ENCODE assay signal across 8 cellular contexts in genomic region chr22:32836286-32836859, GRCh38. TPM values are rescaled to one million over a fixed set of nuclear protein-coding genes. Genes with fewer than 3 reads are reported as not detected.
DNase-seq lines count a peak whose midpoint lies in the region; ATAC-seq, FAIRE-seq and TF ChIP-seq lines count a peak whose summit lies in the region.

No MANE protein-coding gene starts in this region.

- H3K27ac ChIP-seq in BLaER1 (peak overlapping the region; percentile 62; the same call in 1 of the 2 replicates), astrocyte (ENCODE audit: low read depth, low read length) (no peak overlapping the region), mesendoderm (ENCODE audit: low read depth, low read length) (no peak overlapping the region)

- H3K36me3 ChIP-seq in BLaER1 (no peaks in the 10 kb centered on the region), H7 (replicated peaks; ENCODE audit: control insufficient read depth, insufficient read depth, low read length) (no peaks in the 10 kb centered on the region), astrocyte (ENCODE audit: insufficient read depth, low read length) (peaks cover 7% of the 10 kb centered on the region), mesendoderm (ENCODE audit: control insufficient read depth, insufficient read depth, low read length) (no peaks in the 10 kb centered on the region)

- H3K23ac ChIP-seq in mesendoderm (ENCODE audit: low read length): no peak overlapping the region

- peak; percentile 67 for DNase-seq in H7
- DNase-seq in astrocyte (ENCODE audit: low read depth): no peak
- DNase-seq in mesendoderm: peak; percentile 36
- DNase-seq in hypothalamus (lab: John Stamatoyannopoulos, UW): no peak
- DNase-seq in stimulated activated effector memory CD8-positive, alpha-beta T cell treated with anti-CD3 and anti-CD28 coated beads, Interleukin-12 subunit alpha, Interleukin-12 subunit beta, amount 100 ng/mL, for 72 hours (ENCODE audit: low spot score in 2 of 2): no peak
- DNase-seq in OCI-M2 (lab: John Stamatoyannopoulos, UW; ENCODE audit: unreplicated experiment): no peak

- no peak for TF ChIP-seq POLR2A in GM18505 (IDR thresholded peaks at IDR 0.05; ENCODE audit: borderline replicate concordance, extremely low read depth, insufficient read depth, insufficient read length)

- H3K18ac ChIP-seq in mesendoderm (ENCODE audit: low read length): no peak overlapping the region

- peaks cover 15% of the 10 kb centered on the region for H3K4me1 Mint-ChIP-seq in astrocyte (ENCODE audit: low read depth, unreplicated experiment)
- H3K4me1 Mint-ChIP-seq in stimulated activated effector memory CD8-positive, alpha-beta T cell treated with anti-CD3 and anti-CD28 coated beads, Interleukin-12 subunit alpha, Interleukin-12 subunit beta, amount 100 ng/mL, for 72 hours: no peaks in the 10 kb centered on the region

- no peak overlapping the region for H3K27ac Mint-ChIP-seq in astrocyte (ENCODE audit: unreplicated experiment)
- H3K27ac Mint-ChIP-seq in stimulated activated effector memory CD8-positive, alpha-beta T cell treated with anti-CD3 and anti-CD28 coated beads, Interleukin-12 subunit alpha, Interleukin-12 subunit beta, amount 100 ng/mL, for 72 hours: no peak overlapping the region

- no peak for FAIRE-seq in astrocyte (lab: Jason Lieb, UNC)

- H3K9me3 Mint-ChIP-seq in astrocyte (ENCODE audit: unreplicated experiment): peaks cover 3% of the 10 kb centered on the region
- no peaks in the 10 kb centered on the region for H3K9me3 Mint-ChIP-seq in stimulated activated effector memory CD8-positive, alpha-beta T cell treated with anti-CD3 and anti-CD28 coated beads, Interleukin-12 subunit alpha, Interleukin-12 subunit beta, amount 100 ng/mL, for 72 hours

- H2BK15ac ChIP-seq in mesendoderm (replicated peaks; ENCODE audit: low read depth): no peak overlapping the region

- H3K79me2 ChIP-seq in astrocyte (ENCODE audit: insufficient read depth, low read length): peaks cover 52% of the 10 kb centered on the region
- no peaks in the 10 kb centered on the region for H3K79me2 ChIP-seq in mesendoderm (ENCODE audit: control insufficient read depth, insufficient read depth, low read length)

- H2AFZ ChIP-seq in astrocyte (ENCODE audit: low read depth, low read length): no peak overlapping the region

- no peak overlapping the region for H4K5ac ChIP-seq in mesendoderm (ENCODE audit: low read length)

- no peak overlapping the region for H4K8ac ChIP-seq in mesendoderm (ENCODE audit: low read depth, low read length)

- no peak overlapping the region for H2BK120ac ChIP-seq in mesendoderm (ENCODE audit: low read depth, low read length)

- no peak overlapping the region for H3K56ac ChIP-seq in mesendoderm (ENCODE audit: low read length)

- H3K4ac ChIP-seq in mesendoderm (ENCODE audit: low read depth, low read length): no peak overlapping the region

- peaks cover 3% of the 10 kb centered on the region for H3K27me3 Mint-ChIP-seq in astrocyte (ENCODE audit: low read depth, unreplicated experiment)

- H3K4me2 ChIP-seq in BLaER1: peak overlapping the region; percentile 83
- H3K4me2 ChIP-seq in astrocyte (ENCODE audit: low read length): no peak overlapping the region
- no peak overlapping the region for H3K4me2 ChIP-seq in mesendoderm (ENCODE audit: low read length)

- no peaks in the 10 kb centered on the region for H4K20me1 ChIP-seq in BLaER1
- H4K20me1 ChIP-seq in astrocyte (ENCODE audit: insufficient read depth, low read length): peaks cover 91% of the 10 kb centered on the region

- H3K27me3 ChIP-seq in BLaER1 (no peaks in the 10 kb centered on the region), H7 (ENCODE audit: control insufficient read depth, insufficient read depth, low read length) (no peaks in the 10 kb centered on the region), astrocyte (ENCODE audit: insufficient read depth, low read length) (no peaks in the 10 kb centered on the region), mesendoderm (ENCODE audit: insufficient read depth, low read length, poor library complexity) (no peaks in the 10 kb centered on the region)

- H3K4me1 ChIP-seq in BLaER1: peaks cover 85% of the 10 kb centered on the region
- peaks cover 5% of the 10 kb centered on the region for H3K4me1 ChIP-seq in astrocyte (ENCODE audit: insufficient read depth, low read length)
- H3K4me1 ChIP-seq in mesendoderm (ENCODE audit: control insufficient read depth, low read depth, low read length): no peaks in the 10 kb centered on the region

- no CpG with 5 or more reads among the region's 5 CpGs for WGBS in mesendoderm (ENCODE audit: extremely low coverage, insufficient coverage, low lambda C conversion rate)

- H3K79me1 ChIP-seq in mesendoderm (ENCODE audit: low read length): no peaks in the 10 kb centered on the region

- H3K9me3 ChIP-seq in BLaER1 (no peaks in the 10 kb centered on the region), astrocyte (ENCODE audit: insufficient read depth, low read depth, low read length) (no peaks in the 10 kb centered on the region)

- no peak for ATAC-seq in GM18505 (IDR thresholded peaks at IDR 0.05; ENCODE audit: unreplicated experiment)
- no peak for ATAC-seq in stimulated activated effector memory CD8-positive, alpha-beta T cell treated with anti-CD3 and anti-CD28 coated beads, Interleukin-12 subunit alpha, Interleukin-12 subunit beta, amount 100 ng/mL, for 72 hours

- no peak overlapping the region for H3K9ac ChIP-seq in BLaER1
- H3K9ac ChIP-seq in astrocyte (ENCODE audit: low read length): no peak overlapping the region
- H3K9ac ChIP-seq in mesendoderm (ENCODE audit: low read length): no peak overlapping the region

- TF ChIP-seq CTCF in astrocyte (IDR thresholded peaks at IDR 0.05; ENCODE audit: insufficient read depth, low read depth, low read length): peak; percentile 56

- H2BK5ac ChIP-seq in mesendoderm (ENCODE audit: low read length): no peak overlapping the region

- H3K4me3 ChIP-seq in BLaER1: no peak overlapping the region
- H3K4me3 ChIP-seq in H7 (ENCODE audit: insufficient read depth, low read depth, low read length): no peak overlapping the region
- no peak overlapping the region for H3K4me3 ChIP-seq in astrocyte (ENCODE audit: insufficient read depth, low read depth, low read length)
- H3K4me3 ChIP-seq in mesendoderm (ENCODE audit: low read length): no peak overlapping the region

- peaks cover 27% of the 10 kb centered on the region for H3K36me3 Mint-ChIP-seq in astrocyte (ENCODE audit: low read depth, unreplicated experiment)
- H3K36me3 Mint-ChIP-seq in stimulated activated effector memory CD8-positive, alpha-beta T cell treated with anti-CD3 and anti-CD28 coated beads, Interleukin-12 subunit alpha, Interleukin-12 subunit beta, amount 100 ng/mL, for 72 hours: no peaks in the 10 kb centered on the region

- no peak overlapping the region for H3K4me3 Mint-ChIP-seq in astrocyte (ENCODE audit: unreplicated experiment)
- H3K4me3 Mint-ChIP-seq in stimulated activated effector memory CD8-positive, alpha-beta T cell treated with anti-CD3 and anti-CD28 coated beads, Interleukin-12 subunit alpha, Interleukin-12 subunit beta, amount 100 ng/mL, for 72 hours: no peak overlapping the region

- H2AK5ac ChIP-seq in mesendoderm (ENCODE audit: low read length): no peak overlapping the region

RNA-seq across cellular contexts. Expression of gene TIMP3, which starts 34.9 kb away (rescaled TPM):
- total RNA-seq in H7 (2014; rRNA removed; shearing (Covaris generic)): 5.0 and 6.7 TPM in 2 replicates
- total RNA-seq in astrocyte: 145 and 158 TPM in 2 replicates
- 8.8 TPM for polyA plus RNA-seq in mesendoderm (2013, experiment 1 of 2)
- 9.2 TPM for polyA plus RNA-seq in mesendoderm (2013, experiment 2 of 2)

Comparison
In these comparisons a context has a peak if more than half of its experiments do, and no peak if none do; other contexts are left out.
1. DNase-seq: peak in H7 (single experiment) and mesendoderm (single experiment); none in astrocyte (single experiment), hypothalamus (0 of 51), stimulated activated effector memory CD8-positive, alpha-beta T cell treated with anti-CD3 and anti-CD28 coated beads, Interleukin-12 subunit alpha, Interleukin-12 subunit beta, amount 100 ng/mL, for 72 hours (0 of 2) and OCI-M2 (single experiment).
2. RNA of gene TIMP3, which starts 34.9 kb away (total RNA-seq): 145 to 158 TPM in astrocyte; 5.0 to 6.7 TPM in H7; every median in the first group is over 10 times any median in the second.